ENCODE assay signal across 8 cellular contexts in the genomic region with DNA sequence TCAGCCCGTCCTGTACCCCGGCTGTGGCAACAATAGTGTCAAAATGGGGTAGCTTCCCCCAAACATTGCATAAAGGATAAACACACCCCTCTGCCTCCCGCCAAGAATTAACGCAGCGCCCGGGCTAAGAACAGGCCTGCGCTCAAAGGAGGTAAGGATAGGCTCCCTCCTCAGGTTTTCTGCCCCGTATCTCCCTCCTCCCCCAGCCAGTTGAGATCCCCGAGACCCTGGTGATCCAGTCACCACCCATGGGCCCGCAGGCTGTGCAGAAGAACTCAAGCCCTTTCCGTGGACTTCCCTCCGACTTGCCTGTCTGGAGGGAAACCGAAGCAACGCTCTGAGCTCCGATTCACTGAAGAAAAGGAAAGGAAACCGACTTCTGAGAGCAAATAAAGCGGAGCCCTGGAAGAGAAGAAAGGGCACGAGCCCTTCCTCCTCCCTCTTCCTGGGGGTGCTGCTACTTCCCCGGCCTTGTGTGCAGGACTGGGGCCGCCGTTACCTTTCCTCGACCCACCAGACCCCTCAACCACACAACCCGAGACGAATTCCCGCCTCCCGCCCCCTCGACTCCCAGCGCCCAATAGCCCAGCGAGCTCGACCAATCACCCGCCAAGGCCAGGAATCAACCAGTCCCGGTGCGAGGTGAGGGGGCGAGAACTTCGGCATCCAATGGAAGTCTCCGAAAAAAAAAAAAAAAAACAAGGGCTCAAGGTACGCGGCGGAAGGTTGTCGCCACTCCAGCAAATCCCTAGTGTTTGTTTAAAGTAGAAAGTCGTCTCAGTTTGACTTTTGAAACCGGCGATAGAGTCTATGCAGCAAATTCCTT. TPM values are rescaled to one million over a fixed set of nuclear protein-coding genes. Genes with fewer than 3 reads are reported as not detected.
DNase-seq lines count a peak whose midpoint lies in the region; ATAC-seq, FAIRE-seq and TF ChIP-seq lines count a peak whose summit lies in the region.

A gene (minus strand): TSS at position 554 of the 826 bp plus-strand sequence. CDS start 1,989 bp downstream, outside the sequence.

- H3K4ac ChIP-seq in H1 (replicated peaks; ENCODE audit: insufficient read length, low read depth, low read length) (no peak within 1 kb of the TSS), mesenchymal stem cell (ENCODE audit: low read depth in 1 of 2, low read length in 2 of 2) (peak within 1 kb of the TSS in 1 of 2 experiments; percentile 50)

- no peak for TF ChIP-seq EP300 in H1 (IDR thresholded peaks at IDR 0.05; ENCODE audit: borderline replicate concordance in 1 of 2, low read depth in 2 of 2, low read length in 2 of 2)

- H2BK120ac ChIP-seq in H1 (replicated peaks; ENCODE audit: low read depth, low read length): no peak within 1 kb of the TSS
- H2BK120ac ChIP-seq in mesenchymal stem cell (ENCODE audit: low read depth, low read length): no peak within 1 kb of the TSS

- H2BK12ac ChIP-seq in H1 (ENCODE audit: low read depth, low read length) (no peak within 1 kb of the TSS), mesenchymal stem cell (ENCODE audit: low read length in 2 of 2) (no peak within 1 kb of the TSS)

- no peaks in the 10 kb centered on the region for H3K23me2 ChIP-seq in H1 (ENCODE audit: low read depth, low read length)

- H2BK15ac ChIP-seq in H1 (ENCODE audit: low read length): no peak within 1 kb of the TSS
- H2BK15ac ChIP-seq in mesenchymal stem cell (ENCODE audit: low read depth, poor library complexity, severe bottlenecking): no peak within 1 kb of the TSS

- H3K79me1 ChIP-seq in H1 (ENCODE audit: low read depth, low read length) (no peaks in the 10 kb centered on the region), mesenchymal stem cell (replicated peaks; ENCODE audit: low read length, poor library complexity, severe bottlenecking) (peaks cover 5% of the 10 kb centered on the region)

- H3K27me3 ChIP-seq in H1 (replicated peaks in 1 of 4; ENCODE audit: control insufficient read depth in 3 of 4, extremely low read depth in 1 of 4, insufficient read depth in 3 of 4, low read length in 3 of 4) (peaks cover 0 to 1% (median 0%) of the 10 kb centered on the region in 4 experiments; a peak in 1 of 7 replicates), mesenchymal stem cell (ENCODE audit: control insufficient read depth in 1 of 2, insufficient read depth in 1 of 2, low read length in 2 of 2) (no peaks in the 10 kb centered on the region)

- H3K9ac ChIP-seq in H1 (replicated peaks in 1 of 4; ENCODE audit: extremely low read depth in 1 of 4, low read depth in 3 of 4, low read length in 3 of 4) (peak within 1 kb of the TSS; percentile 90 to 94 (median 93)), mesenchymal stem cell (ENCODE audit: low read length) (peak within 1 kb of the TSS; percentile 92)

- peak within 1 kb of the TSS; percentile 90 to 94 (median 91) for H3K4me3 ChIP-seq in H1 (ENCODE audit: extremely low read depth in 1 of 4, insufficient read depth in 2 of 4, low read depth in 3 of 4, low read length in 4 of 4)
- H3K4me3 ChIP-seq in mesenchymal stem cell (ENCODE audit: insufficient read depth in 1 of 2, low read depth in 1 of 2, low read length in 2 of 2): peak within 1 kb of the TSS; percentile 81 to 93

- H4K5ac ChIP-seq in H1 (ENCODE audit: insufficient read length, low read depth, low read length): no peak within 1 kb of the TSS

- peak; percentile 92 to 94 for TF ChIP-seq POLR2A in H1 (IDR thresholded peaks at IDR 0.05; ENCODE audit: control extremely low read depth in 1 of 2, low read depth in 2 of 2, low read length in 2 of 2)

- H3K56ac ChIP-seq in H1 (replicated peaks; ENCODE audit: insufficient read length, low read depth, low read length): no peak within 1 kb of the TSS

- H3K14ac ChIP-seq in H1 (ENCODE audit: insufficient read length) (no peak within 1 kb of the TSS), mesenchymal stem cell (ENCODE audit: low read length in 2 of 2) (no peak within 1 kb of the TSS)

- H3K9me3 ChIP-seq in H1 (ENCODE audit: insufficient read depth in 2 of 2, low read depth in 1 of 2, low read length in 1 of 2): no peaks in the 10 kb centered on the region
- no peaks in the 10 kb centered on the region for H3K9me3 ChIP-seq in mesenchymal stem cell (ENCODE audit: control insufficient read depth, low read length)

- H3K18ac ChIP-seq in H1 (ENCODE audit: extremely low read depth, low read length) (peak within 1 kb of the TSS; percentile 14), mesenchymal stem cell (ENCODE audit: low read depth in 1 of 2, low read length in 2 of 2) (peak within 1 kb of the TSS in 1 of 2 experiments; percentile 2)

- H2BK5ac ChIP-seq in H1 (ENCODE audit: low read depth, low read length) (peak within 1 kb of the TSS; percentile 12; the same call in 1 of the 2 replicates), mesenchymal stem cell (ENCODE audit: low read depth, low read length, poor library complexity, severe bottlenecking) (no peak within 1 kb of the TSS)

- H3K36me3 ChIP-seq in H1 (ENCODE audit: control insufficient read depth in 2 of 4, insufficient read depth in 4 of 4, low read length in 3 of 4) (peaks cover 0 to 26% (median 7%) of the 10 kb centered on the region in 4 experiments; a peak in 6 of 8 replicates), mesenchymal stem cell (ENCODE audit: control insufficient read depth in 1 of 2, insufficient read depth in 2 of 2, low read depth in 1 of 2, low read length in 2 of 2) (peaks cover 4 to 11% of the 10 kb centered on the region in 2 experiments)

- no peak for TF ChIP-seq RAD21 in H1 (IDR thresholded peaks at IDR 0.05 in 1 of 2, conservative IDR thresholded peaks at IDR 0.05 in 1 of 2; ENCODE audit: low read depth in 2 of 2, low read length in 2 of 2)

- no peak within 1 kb of the TSS for H2BK20ac ChIP-seq in H1 (ENCODE audit: low read length)

- CTCF ChIA-PET in H1 (lab: Charles Lee; ENCODE audit: partially characterized antibody): interaction anchor here (0.6 kb wide), 1 partner anchor 353 kb away, joined by 3 read pairs; no protein-coding TSS in a partner anchor

- H4K91ac ChIP-seq in H1 (replicated peaks; ENCODE audit: insufficient read length, low read length): no peak within 1 kb of the TSS
- no peak within 1 kb of the TSS for H4K91ac ChIP-seq in mesenchymal stem cell (ENCODE audit: low read length)

- H3K79me2 ChIP-seq in H1 (ENCODE audit: control insufficient read depth in 1 of 2, insufficient read depth in 2 of 2, low read length in 2 of 2): peaks cover 0 to 25% of the 10 kb centered on the region in 2 experiments; a peak in 3 of 4 replicates

- DNase-seq in COLO668 (lab: John Stamatoyannopoulos, UW; ENCODE audit: unreplicated experiment): peak; percentile 81
- DNase-seq in HT-29 (ENCODE audit: low spot score): peak; percentile 96
- DNase-seq in NK-92 treated with Interleukin-12 subunit alpha and Interleukin-12 subunit beta, amount 100 ng/mL, for 24 hours (lab: John Stamatoyannopoulos, UW): peak; percentile 91
- DNase-seq in activated CD8-positive, alpha-beta memory T cell treated with anti-CD3 and anti-CD28 coated beads for 1 hour (ENCODE audit: extremely low read depth in 1 of 2, low read depth in 1 of 2): peak; percentile 62 to 76
- DNase-seq in H1 (ENCODE audit: low read depth in 1 of 2, low spot score in 2 of 2): peak; percentile 87 to 88
- DNase-seq in mesenchymal stem cell: peak; percentile 96
- DNase-seq in stimulated activated CD8-positive, alpha-beta memory T cell treated with anti-CD3 and anti-CD28 coated beads, Interleukin-12 subunit alpha, Interleukin-12 subunit beta, amount 100 ng/mL, for 24 hours (ENCODE audit: extremely low read depth): peak; percentile 79

- no peak for TF ChIP-seq CTCF in H1 (IDR thresholded peaks at IDR 0.05; ENCODE audit: control extremely low read depth in 1 of 3, insufficient read depth in 1 of 3, low read depth in 1 of 3, low read length in 3 of 3)

- POLR2A ChIA-PET in H1 (lab: Charles Lee; ENCODE audit: partially characterized antibody): interaction anchor here (0.7 to 1.7 kb wide), 18 partner anchors 9 to 203 kb away, joined by 3 to 5 read pairs (median 4); a partner anchor contains a TSS

- peak; percentile 86 for ATAC-seq in GM21360 (IDR thresholded peaks at IDR 0.05; ENCODE audit: unreplicated experiment)

- peak within 1 kb of the TSS; percentile 100 for H2AFZ ChIP-seq in H1 (ENCODE audit: low read length)
- peak within 1 kb of the TSS; percentile 91 for H2AFZ ChIP-seq in mesenchymal stem cell (ENCODE audit: low read depth, low read length)

- WGBS in H1 (ENCODE audit: extremely low coverage in 1 of 2, insufficient coverage in 1 of 2, insufficient read length in 1 of 2, insufficient replicate concordance in 2 of 2, low coverage in 1 of 2, low lambda C conversion rate in 2 of 2, missing lambda C conversion rate in 1 of 2), 2 experiments: 1% methylated on average over 29 of the region's 43 CpGs; no CpG with 5 or more reads in 1 of the 2 experiments
- under 1% methylated on average over 43 of the region's 43 CpGs for WGBS in mesenchymal stem cell

- H2AK5ac ChIP-seq in H1 (ENCODE audit: low read depth, low read length): no peak within 1 kb of the TSS
- H2AK5ac ChIP-seq in mesenchymal stem cell (ENCODE audit: low read length, severe bottlenecking): no peak within 1 kb of the TSS

- H3K4me1 ChIP-seq in H1 (replicated peaks in 1 of 4; ENCODE audit: control insufficient read depth in 3 of 4, insufficient read depth in 4 of 4, low read length in 3 of 4): peaks cover 0 to 4% (median 0%) of the 10 kb centered on the region in 4 experiments; a peak in 2 of 7 replicates
- peaks cover 3% of the 10 kb centered on the region for H3K4me1 ChIP-seq in mesenchymal stem cell (ENCODE audit: control insufficient read depth, insufficient read depth, low read depth, low read length)

- peak; percentile 60 for FAIRE-seq in H1 (lab: Jason Lieb, UNC)

- no peak within 1 kb of the TSS for H3K23ac ChIP-seq in H1 (ENCODE audit: insufficient read length)
- H3K23ac ChIP-seq in mesenchymal stem cell (ENCODE audit: low read length in 2 of 2): no peak within 1 kb of the TSS

- H3K4me2 ChIP-seq in H1 (ENCODE audit: insufficient read depth in 1 of 2, low read depth in 2 of 2, low read length in 2 of 2): peak within 1 kb of the TSS; percentile 67 to 68
- H3K4me2 ChIP-seq in mesenchymal stem cell (ENCODE audit: low read length, poor library complexity, severe bottlenecking): peak within 1 kb of the TSS; percentile 91

- H4K8ac ChIP-seq in H1 (ENCODE audit: extremely low read depth, insufficient read depth, low read length) (peak within 1 kb of the TSS; percentile 83; the same call in 1 of the 2 replicates), mesenchymal stem cell (ENCODE audit: low read length) (peak within 1 kb of the TSS; percentile 84)

- no peaks in the 10 kb centered on the region for H4K20me1 ChIP-seq in H1 (replicated peaks in 1 of 2; ENCODE audit: control insufficient read depth in 1 of 2, insufficient read depth in 2 of 2, low read length in 2 of 2)

- H3K27ac ChIP-seq in H1 (ENCODE audit: low read depth, low read length) (peak within 1 kb of the TSS; percentile 87), mesenchymal stem cell (ENCODE audit: low read length, poor library complexity, severe bottlenecking) (peak within 1 kb of the TSS; percentile 78)

RNA-seq across cellular contexts. Expression of the gene that starts here (rescaled TPM):
- total RNA-seq in HT-29 (2014; rRNA removed; shearing (Covaris generic)): 4.1 and 4.8 TPM in 2 replicates
- total RNA-seq in H1 (2021; fragmentation: NEBNext Ultra II Directional; extraction: Animal tissue kit (Norgen Biotek cat#: 25700)): 19.1 and 19.2 TPM in 2 replicates
- 2.8 and 5.8 TPM in 2 replicates for polyA plus RNA-seq in H1 (2011; rRNA removed)
- 6.5 TPM for polyA plus RNA-seq in H1 (2011; cell fraction: cytosol; rRNA removed)
- 5.2 TPM for polyA plus RNA-seq in H1 (2011; cell fraction: nucleus; rRNA removed)
- 6.9 to 12.7 TPM (median 7.8 TPM) in 4 replicates for polyA plus RNA-seq in H1 (2012, experiment 1 of 2)
- polyA plus RNA-seq in H1 (2012, experiment 2 of 2): 0.49 TPM
- 11.1 TPM for polyA plus RNA-seq in H1 (2013, experiment 1 of 2)
- polyA plus RNA-seq in H1 (2013, experiment 2 of 2): 9.9 TPM
- polyA minus RNA-seq in H1 (2011; rRNA and poly(A)+ RNA removed): 22.7 and 34.3 TPM in 2 replicates
- 16.7 TPM for polyA minus RNA-seq in H1 (2011; cell fraction: cytosol; rRNA and poly(A)+ RNA removed)
- 57.9 TPM for polyA minus RNA-seq in H1 (2011; cell fraction: nucleus; rRNA and poly(A)+ RNA removed)
- 1.4 TPM for polyA plus RNA-seq in mesenchymal stem cell (2013, experiment 1 of 2)
- polyA plus RNA-seq in mesenchymal stem cell (2013, experiment 2 of 2): 1.6 TPM

Comparison
In these comparisons a context has a peak if more than half of its experiments do, and no peak if none do; other contexts are left out.
1. Peak in every context shown above with its lines: DNase-seq, ATAC-seq, H3K4me3 ChIP-seq and H3K27ac ChIP-seq.